Comparison of ENCODE assay signal across 1 cellular context in the genomic region with DNA sequence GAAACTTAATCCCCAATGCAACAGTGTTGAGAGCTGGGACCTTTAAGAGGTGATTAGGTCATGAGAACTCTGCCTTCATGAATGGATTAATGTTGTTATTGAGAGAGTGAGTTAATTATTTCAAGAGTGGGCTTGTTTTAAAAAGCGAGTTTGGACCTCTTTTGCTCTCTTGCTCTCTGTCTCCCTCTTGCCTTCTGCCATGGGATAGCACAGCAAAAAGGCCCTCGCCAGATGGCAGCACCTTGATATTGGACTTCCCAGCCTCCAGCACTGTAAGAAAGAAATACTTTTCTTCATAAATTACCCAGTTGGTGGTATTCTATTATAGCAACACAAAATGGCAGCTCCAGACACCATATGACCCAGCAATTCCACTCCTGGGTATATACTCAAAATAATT.
A peak's percentile ranks its signal among the peaks of the same experiment; 100 is the strongest.
TF ChIP-seq lines count a peak whose summit lies in the region.

No MANE protein-coding gene starts in this region.

TF ChIP-seq in HepG2, 621 proteins besides CTCF, POLR2A, EP300 and RAD21 (continued from another document):
- TF ChIP-seq NCOA5 (CRISPR knock-in tag; IDR thresholded peaks at IDR 0.05) (no peak), REXO4 (CRISPR knock-in tag; IDR thresholded peaks at IDR 0.05; ENCODE audit: borderline replicate concordance) (no peak), ZNF672 (CRISPR knock-in tag; IDR thresholded peaks at IDR 0.05) (no peak), ZHX1 (CRISPR knock-in tag; IDR thresholded peaks at IDR 0.05; ENCODE audit: low read depth) (no peak), PCBP2 (optimal IDR thresholded peaks at IDR 0.05; ENCODE audit: low read depth, low read length, poor library complexity, severe bottlenecking) (no peak), ZNF576 (CRISPR knock-in tag; IDR thresholded peaks at IDR 0.05) (peak; percentile 92; the same call in 1 of the 2 replicates), ZNF567 (CRISPR knock-in tag; IDR thresholded peaks at IDR 0.05; ENCODE audit: borderline replicate concordance) (no peak), MEF2D (CRISPR knock-in tag; IDR thresholded peaks at IDR 0.05) (no peak), ZFP36L2 (CRISPR knock-in tag; IDR thresholded peaks at IDR 0.05) (no peak), ZSCAN25 (CRISPR knock-in tag; IDR thresholded peaks at IDR 0.05) (no peak), STAG1 (CRISPR knock-in tag; IDR thresholded peaks at IDR 0.05) (peak; percentile 56), ZBTB25 (CRISPR knock-in tag; IDR thresholded peaks at IDR 0.05) (no peak), DR1 (CRISPR knock-in tag; IDR thresholded peaks at IDR 0.05) (no peak), RFX1 (IDR thresholded peaks at IDR 0.05) (no peak), CREB1 (IDR thresholded peaks at IDR 0.05) (no peak), CREB1 (CRISPR knock-in tag; IDR thresholded peaks at IDR 0.05) (no peak), ZNF12 (CRISPR knock-in tag; IDR thresholded peaks at IDR 0.05) (no peak), CBFB (CRISPR knock-in tag; IDR thresholded peaks at IDR 0.05) (no peak), KDM5A (IDR thresholded peaks at IDR 0.05; ENCODE audit: borderline replicate concordance, low read length) (no peak), ZNF564 (CRISPR knock-in tag; IDR thresholded peaks at IDR 0.05) (peak; percentile 98), RBAK (CRISPR knock-in tag; IDR thresholded peaks at IDR 0.05) (no peak), NFRKB (IDR thresholded peaks at IDR 0.05) (no peak), MAFG (CRISPR knock-in tag; IDR thresholded peaks at IDR 0.05) (no peak), ZNF777 (CRISPR knock-in tag; IDR thresholded peaks at IDR 0.05) (no peak), YY1 (IDR thresholded peaks at IDR 0.05; ENCODE audit: insufficient read depth, insufficient replicate concordance, low read depth, low read length) (no peak), KDM1A (CRISPR knock-in tag; IDR thresholded peaks at IDR 0.05) (no peak), IKZF1 (IDR thresholded peaks at IDR 0.05) (no peak), ISL2 (CRISPR knock-in tag; IDR thresholded peaks at IDR 0.05) (no peak), SMC3 (IDR thresholded peaks at IDR 0.05; ENCODE audit: low read length) (peak; percentile 18; the same call in 1 of the 2 replicates), TP53 (CRISPR knock-in tag; conservative IDR thresholded peaks at IDR 0.05) (no peak)
- TF ChIP-seq, protein P1, sequence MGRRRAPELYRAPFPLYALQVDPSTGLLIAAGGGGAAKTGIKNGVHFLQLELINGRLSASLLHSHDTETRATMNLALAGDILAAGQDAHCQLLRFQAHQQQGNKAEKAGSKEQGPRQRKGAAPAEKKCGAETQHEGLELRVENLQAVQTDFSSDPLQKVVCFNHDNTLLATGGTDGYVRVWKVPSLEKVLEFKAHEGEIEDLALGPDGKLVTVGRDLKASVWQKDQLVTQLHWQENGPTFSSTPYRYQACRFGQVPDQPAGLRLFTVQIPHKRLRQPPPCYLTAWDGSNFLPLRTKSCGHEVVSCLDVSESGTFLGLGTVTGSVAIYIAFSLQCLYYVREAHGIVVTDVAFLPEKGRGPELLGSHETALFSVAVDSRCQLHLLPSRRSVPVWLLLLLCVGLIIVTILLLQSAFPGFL (CRISPR knock-in tag; IDR thresholded peaks at IDR 0.05): no peak
- TF ChIP-seq, protein P2, sequence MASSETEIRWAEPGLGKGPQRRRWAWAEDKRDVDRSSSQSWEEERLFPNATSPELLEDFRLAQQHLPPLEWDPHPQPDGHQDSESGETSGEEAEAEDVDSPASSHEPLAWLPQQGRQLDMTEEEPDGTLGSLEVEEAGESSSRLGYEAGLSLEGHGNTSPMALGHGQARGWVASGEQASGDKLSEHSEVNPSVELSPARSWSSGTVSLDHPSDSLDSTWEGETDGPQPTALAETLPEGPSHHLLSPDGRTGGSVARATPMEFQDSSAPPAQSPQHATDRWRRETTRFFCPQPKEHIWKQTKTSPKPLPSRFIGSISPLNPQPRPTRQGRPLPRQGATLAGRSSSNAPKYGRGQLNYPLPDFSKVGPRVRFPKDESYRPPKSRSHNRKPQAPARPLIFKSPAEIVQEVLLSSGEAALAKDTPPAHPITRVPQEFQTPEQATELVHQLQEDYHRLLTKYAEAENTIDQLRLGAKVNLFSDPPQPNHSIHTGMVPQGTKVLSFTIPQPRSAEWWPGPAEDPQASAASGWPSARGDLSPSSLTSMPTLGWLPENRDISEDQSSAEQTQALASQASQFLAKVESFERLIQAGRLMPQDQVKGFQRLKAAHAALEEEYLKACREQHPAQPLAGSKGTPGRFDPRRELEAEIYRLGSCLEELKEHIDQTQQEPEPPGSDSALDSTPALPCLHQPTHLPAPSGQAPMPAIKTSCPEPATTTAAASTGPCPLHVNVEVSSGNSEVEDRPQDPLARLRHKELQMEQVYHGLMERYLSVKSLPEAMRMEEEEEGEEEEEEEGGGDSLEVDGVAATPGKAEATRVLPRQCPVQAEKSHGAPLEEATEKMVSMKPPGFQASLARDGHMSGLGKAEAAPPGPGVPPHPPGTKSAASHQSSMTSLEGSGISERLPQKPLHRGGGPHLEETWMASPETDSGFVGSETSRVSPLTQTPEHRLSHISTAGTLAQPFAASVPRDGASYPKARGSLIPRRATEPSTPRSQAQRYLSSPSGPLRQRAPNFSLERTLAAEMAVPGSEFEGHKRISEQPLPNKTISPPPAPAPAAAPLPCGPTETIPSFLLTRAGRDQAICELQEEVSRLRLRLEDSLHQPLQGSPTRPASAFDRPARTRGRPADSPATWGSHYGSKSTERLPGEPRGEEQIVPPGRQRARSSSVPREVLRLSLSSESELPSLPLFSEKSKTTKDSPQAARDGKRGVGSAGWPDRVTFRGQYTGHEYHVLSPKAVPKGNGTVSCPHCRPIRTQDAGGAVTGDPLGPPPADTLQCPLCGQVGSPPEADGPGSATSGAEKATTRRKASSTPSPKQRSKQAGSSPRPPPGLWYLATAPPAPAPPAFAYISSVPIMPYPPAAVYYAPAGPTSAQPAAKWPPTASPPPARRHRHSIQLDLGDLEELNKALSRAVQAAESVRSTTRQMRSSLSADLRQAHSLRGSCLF (CRISPR knock-in tag; IDR thresholded peaks at IDR 0.05; ENCODE audit: borderline replicate concordance): no peak
TF ChIP-seq in HepG2: peak in this region for 4.
